1 cellular context compared by ENCODE assay signal in the genomic region with DNA sequence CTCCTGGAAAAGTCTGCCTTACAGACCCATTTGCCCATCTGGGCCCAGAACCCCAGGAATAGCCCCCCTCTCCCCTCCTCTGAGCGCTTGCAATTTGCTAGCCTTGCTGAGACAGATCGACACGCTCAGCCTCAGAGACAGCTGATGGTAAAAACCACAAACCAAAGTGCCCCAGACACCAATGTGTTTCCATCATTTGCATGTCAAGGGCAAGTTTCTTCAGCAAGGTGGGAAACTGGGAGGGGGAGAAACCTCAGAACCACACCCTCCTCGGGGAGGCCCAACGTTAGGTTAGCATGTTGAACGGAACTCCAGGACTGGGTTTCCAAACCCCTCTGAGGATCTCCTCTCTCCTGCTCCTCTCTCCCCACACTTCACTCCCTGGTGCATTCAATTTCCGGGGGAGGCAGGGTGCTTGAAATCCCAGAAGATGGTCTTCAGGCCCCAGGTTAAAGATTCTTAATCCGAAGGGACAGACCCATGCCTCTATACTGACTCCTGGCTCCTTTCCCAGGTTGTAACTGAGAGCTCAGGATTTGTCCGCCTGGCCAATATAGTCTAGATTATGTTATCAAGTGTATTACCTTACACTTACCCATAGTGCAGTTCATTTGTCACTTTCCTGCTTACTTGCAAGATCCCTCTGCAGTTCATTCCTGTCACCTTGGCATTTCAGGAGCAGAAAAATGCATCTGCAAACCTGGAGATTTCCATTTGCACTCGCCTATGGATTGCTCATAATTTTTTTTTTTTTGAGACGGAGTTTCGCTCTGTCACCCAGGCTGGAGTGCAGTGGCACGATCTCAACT.
TF ChIP-seq lines count a peak whose summit lies in the region.

No MANE protein-coding gene starts in this region.

TF ChIP-seq in H1, 55 proteins besides CTCF, POLR2A, EP300 and RAD21:
- no peak for TF ChIP-seq CHD7 (IDR thresholded peaks at IDR 0.05; ENCODE audit: insufficient replicate concordance, low read length)
- TF ChIP-seq GTF2F1 (IDR thresholded peaks at IDR 0.05; ENCODE audit: borderline replicate concordance, low read depth, low read length): no peak
- no peak for TF ChIP-seq PHF8 (conservative IDR thresholded peaks at IDR 0.05; ENCODE audit: low read depth, low read length)
- no peak for TF ChIP-seq JUND (IDR thresholded peaks at IDR 0.05; ENCODE audit: low read length)
- TF ChIP-seq E2F6 (IDR thresholded peaks at IDR 0.05): no peak
- no peak for TF ChIP-seq KDM5A (IDR thresholded peaks at IDR 0.05; ENCODE audit: low read length)
- TF ChIP-seq GABPA (IDR thresholded peaks at IDR 0.05; ENCODE audit: borderline replicate concordance, insufficient read depth, low read length): no peak
- TF ChIP-seq SIN3A (conservative IDR thresholded peaks at IDR 0.05 in 1 of 2, IDR thresholded peaks at IDR 0.05 in 1 of 2; ENCODE audit: low read depth in 1 of 2, low read length in 2 of 2): no peak
- TF ChIP-seq RBBP5 (IDR thresholded peaks at IDR 0.05; ENCODE audit: borderline replicate concordance, low read depth, low read length): no peak
- TF ChIP-seq HDAC6 (IDR thresholded peaks at IDR 0.05; ENCODE audit: low read depth, low read length): no peak
- TF ChIP-seq RFX5 (IDR thresholded peaks at IDR 0.05; ENCODE audit: borderline replicate concordance, low read depth, low read length): no peak
- TF ChIP-seq SIRT6 (IDR thresholded peaks at IDR 0.05; ENCODE audit: low read length): no peak
- no peak for TF ChIP-seq TCF12 (IDR thresholded peaks at IDR 0.05; ENCODE audit: low read depth, low read length)
- TF ChIP-seq EGR1 (IDR thresholded peaks at IDR 0.05; ENCODE audit: borderline replicate concordance, low read depth, low read length): no peak
- TF ChIP-seq SAP30 (IDR thresholded peaks at IDR 0.05; ENCODE audit: insufficient read depth, insufficient replicate concordance, low read length): no peak
- no peak for TF ChIP-seq BACH1 (IDR thresholded peaks at IDR 0.05; ENCODE audit: low read length)
- TF ChIP-seq TEAD4 (IDR thresholded peaks at IDR 0.05; ENCODE audit: low read depth, low read length): no peak
- TF ChIP-seq SP1 (IDR thresholded peaks at IDR 0.05; ENCODE audit: low read depth, low read length): no peak
- no peak for TF ChIP-seq SP4 (IDR thresholded peaks at IDR 0.05; ENCODE audit: low read length)
- TF ChIP-seq YY1 (IDR thresholded peaks at IDR 0.05; ENCODE audit: low read depth, low read length): no peak
